Comparison of ENCODE assay signal across 11 cellular contexts in the genomic region with DNA sequence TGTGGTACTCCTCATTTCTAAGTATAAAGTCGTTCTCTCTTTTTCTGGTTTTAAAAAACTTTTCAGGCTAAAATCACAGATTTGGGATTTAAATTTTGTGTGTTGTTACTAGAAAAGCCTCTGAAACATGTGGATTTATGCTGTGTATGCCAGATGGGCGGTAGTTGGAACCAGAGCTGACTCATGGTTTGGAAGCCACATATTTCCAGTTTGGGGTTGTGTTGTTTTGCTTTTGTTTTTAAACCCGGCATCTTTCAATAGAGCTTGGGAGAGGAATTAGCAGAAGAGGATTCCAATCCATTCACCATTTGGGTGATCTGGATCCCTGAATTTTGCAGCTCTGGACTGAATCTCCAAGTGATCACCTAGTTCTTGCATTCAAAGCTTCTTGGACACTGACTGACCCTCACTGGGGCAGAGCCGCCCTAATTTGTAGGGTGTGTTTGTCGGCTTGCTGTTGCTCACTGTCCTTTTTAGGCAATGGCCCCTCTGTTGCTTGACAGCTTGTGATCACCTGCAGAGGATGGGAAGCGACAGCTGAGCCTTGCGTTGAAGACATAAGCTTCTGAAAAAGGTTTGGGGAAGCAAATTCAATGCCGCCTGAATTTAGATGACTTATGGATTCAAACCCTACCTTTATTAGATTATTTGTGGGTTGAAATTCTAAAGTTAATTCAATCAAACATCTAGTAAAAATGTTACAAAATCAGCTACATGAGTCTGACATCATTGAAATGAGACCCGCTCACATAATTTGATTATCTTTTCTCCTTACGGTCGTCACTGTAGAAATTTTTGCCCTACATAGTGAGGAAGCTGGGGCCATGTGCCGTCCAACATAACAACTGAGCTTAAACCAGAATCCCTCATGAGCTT.
A peak's percentile ranks its signal among the peaks of the same experiment; 100 is the strongest.
DNase-seq lines count a peak whose midpoint lies in the region; ATAC-seq and TF ChIP-seq lines count a peak whose summit lies in the region.
"Had no signal": no experiment of that assay in that cellular context is flagged by ENCODE, and none has a peak within 500 bp of the region (broad histone marks: within the 10 kb centered on the region; RNA-seq: fewer than 3 reads in every experiment).

No MANE protein-coding gene starts in this region.

- H3K4me2 ChIP-seq in fibroblast of lung (ENCODE audit: extremely low read depth, insufficient read depth, low read length), result peak overlapping the region; percentile 29
- H3K4me2 ChIP-seq: BLaER1 had no signal

- no peak overlapping the region for H3K4me3 Mint-ChIP-seq in activated naive CD8-positive, alpha-beta T cell treated with anti-CD3 and anti-CD28 coated beads, Interleukin-2, amount 50 U/mL, for 24 hours
- no peak overlapping the region for H3K4me3 Mint-ChIP-seq in activated naive CD8-positive, alpha-beta T cell treated with anti-CD3 and anti-CD28 coated beads for 36 hours

- no peaks in the 10 kb centered on the region for H3K36me3 ChIP-seq in SJSA1
- no peaks in the 10 kb centered on the region for H3K36me3 ChIP-seq in fibroblast of lung (ENCODE audit: control insufficient read depth, insufficient read depth, low read length)
- no peaks in the 10 kb centered on the region for H3K36me3 ChIP-seq in adrenal gland (replicated peaks in 1 of 2)
- H3K36me3 ChIP-seq: BLaER1 had no signal

- peak overlapping the region; percentile 25 for H2AFZ ChIP-seq in fibroblast of lung (ENCODE audit: low read length)

- H3K27me3 ChIP-seq in SJSA1 (replicated peaks), result no peaks in the 10 kb centered on the region
- no peaks in the 10 kb centered on the region for H3K27me3 ChIP-seq in fibroblast of lung (ENCODE audit: control insufficient read depth, insufficient read depth, low read length)
- H3K27me3 ChIP-seq in adrenal gland, result no peaks in the 10 kb centered on the region
- H3K27me3 ChIP-seq: BLaER1 had no signal

- no peaks in the 10 kb centered on the region for H4K20me1 ChIP-seq in fibroblast of lung (ENCODE audit: control insufficient read depth, extremely low read depth, insufficient read depth, low read length)
- H4K20me1 ChIP-seq: BLaER1 had no signal

- no peak for DNase-seq in activated naive CD8-positive, alpha-beta T cell treated with anti-CD3 and anti-CD28 coated beads, Interleukin-2, amount 50 U/mL, for 24 hours
- no peak for DNase-seq in activated naive CD8-positive, alpha-beta T cell treated with anti-CD3 and anti-CD28 coated beads for 36 hours
- DNase-seq in SJSA1 (ENCODE audit: low read depth in 1 of 2, low spot score in 2 of 2), result peak in 1 of 2 experiments; percentile 56
- peak; percentile 82 to 85 for DNase-seq in fibroblast of lung (ENCODE audit: low read depth in 2 of 2)
- peak; percentile 74 for DNase-seq in stromal cell of bone marrow (ENCODE audit: low read depth)
- DNase-seq in hypothalamus (lab: John Stamatoyannopoulos, UW), result no peak
- DNase-seq in adrenal gland, result no peak
- DNase-seq: activated naive CD4-positive, alpha-beta T cell; stimulated activated CD4-positive, alpha-beta T cell treated with anti-CD3 and anti-CD28 coated beads, Interleukin-12 subunit alpha, Interleukin-12 subunit beta, amount 100 ng/mL, for 4 hours had no signal

- ATAC-seq in activated naive CD8-positive, alpha-beta T cell treated with anti-CD3 and anti-CD28 coated beads, Interleukin-2, amount 50 U/mL, for 24 hours, result peak; percentile 49
- ATAC-seq in HG02642 (IDR thresholded peaks at IDR 0.05; ENCODE audit: poor library complexity, unreplicated experiment), result no peak

- no peaks in the 10 kb centered on the region for H3K9me3 Mint-ChIP-seq in activated naive CD8-positive, alpha-beta T cell treated with anti-CD3 and anti-CD28 coated beads, Interleukin-2, amount 50 U/mL, for 24 hours
- H3K9me3 Mint-ChIP-seq in activated naive CD8-positive, alpha-beta T cell treated with anti-CD3 and anti-CD28 coated beads for 36 hours, result no peaks in the 10 kb centered on the region

- H3K4me1 ChIP-seq in SJSA1 (replicated peaks) (peaks cover 33% of the 10 kb centered on the region), fibroblast of lung (ENCODE audit: control insufficient read depth, extremely low read depth, insufficient read depth, low read length) (peaks cover 16% of the 10 kb centered on the region), adrenal gland (replicated peaks in 1 of 2) (no peaks in the 10 kb centered on the region)

- TF ChIP-seq POLR2A in adrenal gland (IDR thresholded peaks at IDR 0.05), result no peak

- peaks cover 4% of the 10 kb centered on the region for H3K4me1 Mint-ChIP-seq in activated naive CD8-positive, alpha-beta T cell treated with anti-CD3 and anti-CD28 coated beads, Interleukin-2, amount 50 U/mL, for 24 hours
- H3K4me1 Mint-ChIP-seq in activated naive CD8-positive, alpha-beta T cell treated with anti-CD3 and anti-CD28 coated beads for 36 hours, result peaks cover 3% of the 10 kb centered on the region

- no peak overlapping the region for H3K9ac ChIP-seq in fibroblast of lung (ENCODE audit: insufficient read depth, low read length)
- H3K9ac ChIP-seq: BLaER1 had no signal

- H3K9me3 ChIP-seq in SJSA1 (replicated peaks) (no peaks in the 10 kb centered on the region), fibroblast of lung (ENCODE audit: control insufficient read depth, insufficient read depth, low read depth, low read length) (no peaks in the 10 kb centered on the region), adrenal gland (replicated peaks in 1 of 3) (no peaks in the 10 kb centered on the region)
- H3K9me3 ChIP-seq: BLaER1 had no signal

- H3K27ac ChIP-seq in SJSA1 (peak overlapping the region; percentile 35; the same call in 1 of the 2 replicates), fibroblast of lung (ENCODE audit: insufficient read depth, low read length) (no peak overlapping the region), adrenal gland (no peak overlapping the region)
- H3K27ac ChIP-seq: BLaER1 had no signal

- H3K4me3 ChIP-seq in SJSA1, result no peak overlapping the region
- H3K4me3 ChIP-seq in fibroblast of lung (replicated peaks in 1 of 4; ENCODE audit: control extremely low read depth in 1 of 4, insufficient read depth in 1 of 4, low read depth in 3 of 4, low read length in 4 of 4), result peak overlapping the region in 1 of 4 experiments; percentile 34
- H3K4me3 ChIP-seq in adrenal gland, result no peak overlapping the region
- H3K4me3 ChIP-seq: BLaER1 had no signal

- TF ChIP-seq CTCF in fibroblast of lung (conservative IDR thresholded peaks at IDR 0.05 in 1 of 2, IDR thresholded peaks at IDR 0.05 in 1 of 2; ENCODE audit: low read depth in 1 of 2, low read length in 2 of 2) (no peak), adrenal gland (IDR thresholded peaks at IDR 0.05) (no peak)

- H3K27me3 Mint-ChIP-seq in activated naive CD8-positive, alpha-beta T cell treated with anti-CD3 and anti-CD28 coated beads, Interleukin-2, amount 50 U/mL, for 24 hours, result peaks cover 17% of the 10 kb centered on the region
- H3K27me3 Mint-ChIP-seq in activated naive CD8-positive, alpha-beta T cell treated with anti-CD3 and anti-CD28 coated beads for 36 hours, result peaks cover 20% of the 10 kb centered on the region

- H3K27ac Mint-ChIP-seq in activated naive CD8-positive, alpha-beta T cell treated with anti-CD3 and anti-CD28 coated beads, Interleukin-2, amount 50 U/mL, for 24 hours, result no peak overlapping the region
- no peak overlapping the region for H3K27ac Mint-ChIP-seq in activated naive CD8-positive, alpha-beta T cell treated with anti-CD3 and anti-CD28 coated beads for 36 hours

- WGBS in adrenal gland, 4 donors, result 60 to 77% (median 73%) methylated on average over 12 of the region's 12 CpGs

- intact Hi-C loops in adrenal gland (cut with DNase I), result no loop called here

- no peaks in the 10 kb centered on the region for H3K79me2 ChIP-seq in fibroblast of lung (ENCODE audit: control insufficient read depth, insufficient read depth, low read length)

- no peaks in the 10 kb centered on the region for H3K36me3 Mint-ChIP-seq in activated naive CD8-positive, alpha-beta T cell treated with anti-CD3 and anti-CD28 coated beads, Interleukin-2, amount 50 U/mL, for 24 hours (ENCODE audit: low read depth)
- H3K36me3 Mint-ChIP-seq in activated naive CD8-positive, alpha-beta T cell treated with anti-CD3 and anti-CD28 coated beads for 36 hours, result no peaks in the 10 kb centered on the region

Comparison
In these comparisons a context has a peak if more than half of its experiments do, and no peak if none do; other contexts are left out.
1. DNase-seq: peak in fibroblast of lung (2 of 2) and stromal cell of bone marrow (single experiment); none in activated naive CD8-positive, alpha-beta T cell treated with anti-CD3 and anti-CD28 coated beads, Interleukin-2, amount 50 U/mL, for 24 hours (single experiment), activated naive CD8-positive, alpha-beta T cell treated with anti-CD3 and anti-CD28 coated beads for 36 hours (single experiment), hypothalamus (0 of 51) and adrenal gland (0 of 7).